In the genomic region with DNA sequence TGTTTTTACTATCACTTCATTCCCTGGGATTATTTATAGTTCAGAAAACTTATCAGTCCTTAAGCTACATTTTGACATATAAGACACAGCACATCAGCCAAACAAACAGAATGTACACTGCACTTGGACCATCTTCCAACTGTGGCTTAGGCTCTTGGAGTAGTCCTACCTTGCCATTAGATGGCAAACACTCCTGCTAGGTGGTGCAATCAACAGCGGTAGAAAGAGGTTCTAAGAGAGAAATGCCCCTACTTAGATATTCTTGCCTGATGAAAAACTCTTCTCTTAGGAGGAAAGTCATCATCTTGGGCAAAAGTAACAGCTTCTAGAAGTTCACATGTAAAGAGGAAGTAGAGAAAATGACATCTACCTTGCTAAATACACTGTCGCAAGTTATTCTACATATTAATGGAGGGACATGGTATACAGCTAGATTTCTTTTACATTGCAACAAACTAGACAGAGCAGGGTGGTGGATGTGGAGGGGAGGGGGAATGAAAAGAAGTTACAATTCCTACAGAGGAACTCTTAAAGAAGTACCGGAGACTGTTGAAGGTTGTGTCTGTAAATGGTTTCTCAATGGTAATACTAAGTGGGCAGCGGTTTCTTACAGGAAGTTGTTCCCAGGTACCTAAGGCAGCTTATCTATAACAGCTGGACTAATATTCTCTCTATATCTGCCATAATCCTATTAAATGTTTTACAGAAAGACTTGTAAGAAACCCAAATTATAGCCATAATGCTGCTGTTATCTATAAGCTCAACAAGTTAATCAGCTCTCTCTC, we compare ENCODE assay signal across 16 cellular contexts. TPM values are rescaled to one million over a fixed set of nuclear protein-coding genes. Genes with fewer than 3 reads are reported as not detected.
DNase-seq lines count a peak whose midpoint lies in the region; ATAC-seq and TF ChIP-seq lines count a peak whose summit lies in the region.
"Had no signal": no experiment of that assay in that cellular context is flagged by ENCODE, and none has a peak within 500 bp of the region (broad histone marks: within the 10 kb centered on the region; RNA-seq: fewer than 3 reads in every experiment).

No MANE protein-coding gene starts in this region.

- H2BK15ac ChIP-seq in neuronal stem cell (ENCODE audit: low read length): no peak overlapping the region

- H2AK5ac ChIP-seq in neuronal stem cell (ENCODE audit: low read depth, low read length): no peak overlapping the region

- H3K9me3 ChIP-seq in neuronal stem cell (replicated peaks in 1 of 2; ENCODE audit: control insufficient read depth in 2 of 2, insufficient read depth in 1 of 2, low read depth in 1 of 2, low read length in 2 of 2): no peaks in the 10 kb centered on the region

- H3K27ac Mint-ChIP-seq in activated CD8-positive, alpha-beta memory T cell treated with anti-CD3 and anti-CD28 coated beads, Interleukin-2, amount 10 ng/mL, durations not matched to agents 7 days and 5 days: peak overlapping the region; percentile 63
- H3K27ac Mint-ChIP-seq in activated B cell treated with CpG ODN at 0.5 μM for 24 hours: peak overlapping the region; percentile 93
- H3K27ac Mint-ChIP-seq in stimulated activated naive B cell treated with anti-CD40 and anti-IgM and Interleukin-4, amounts not matched to agents 10 μg/mL and 1 μg/mL and 100 μg/mL, for 72 hours: peak overlapping the region; percentile 85

- H3K36me3 ChIP-seq in neuronal stem cell (replicated peaks in 1 of 2; ENCODE audit: control insufficient read depth in 2 of 2, insufficient read depth in 2 of 2, low read length in 2 of 2): no peaks in the 10 kb centered on the region

- no peak overlapping the region for H4K8ac ChIP-seq in neuronal stem cell (ENCODE audit: low read depth, low read length)

- no peaks in the 10 kb centered on the region for H3K4me1 ChIP-seq in neuronal stem cell (ENCODE audit: control insufficient read depth in 2 of 2, insufficient read depth in 1 of 2, low read depth in 1 of 2, low read length in 2 of 2)

- H3K9me3 Mint-ChIP-seq in activated CD8-positive, alpha-beta memory T cell treated with anti-CD3 and anti-CD28 coated beads, Interleukin-2, amount 10 ng/mL, durations not matched to agents 7 days and 5 days (ENCODE audit: low read depth): no peaks in the 10 kb centered on the region
- no peaks in the 10 kb centered on the region for H3K9me3 Mint-ChIP-seq in activated B cell treated with CpG ODN at 0.5 μM for 24 hours
- no peaks in the 10 kb centered on the region for H3K9me3 Mint-ChIP-seq in stimulated activated naive B cell treated with anti-CD40 and anti-IgM and Interleukin-4, amounts not matched to agents 10 μg/mL and 1 μg/mL and 100 μg/mL, for 72 hours

- H3K9ac ChIP-seq in neuronal stem cell (ENCODE audit: low read depth, low read length, poor library complexity): no peak overlapping the region

- H3K36me3 Mint-ChIP-seq in activated CD8-positive, alpha-beta memory T cell treated with anti-CD3 and anti-CD28 coated beads, Interleukin-2, amount 10 ng/mL, durations not matched to agents 7 days and 5 days: no peaks in the 10 kb centered on the region
- H3K36me3 Mint-ChIP-seq in activated B cell treated with CpG ODN at 0.5 μM for 24 hours (ENCODE audit: low read depth): no peaks in the 10 kb centered on the region
- no peaks in the 10 kb centered on the region for H3K36me3 Mint-ChIP-seq in stimulated activated naive B cell treated with anti-CD40 and anti-IgM and Interleukin-4, amounts not matched to agents 10 μg/mL and 1 μg/mL and 100 μg/mL, for 72 hours

- intact Hi-C loops in activated B cell treated with CpG ODN at 0.5 μM for 24 hours (cut with micrococcal nuclease): loop anchor here (1.0 to 10.0 kb wide), 3 partner anchors 109 to 677 kb away; no protein-coding TSS in a partner anchor

- no peak overlapping the region for H3K4me3 ChIP-seq in neuronal stem cell (ENCODE audit: low read length in 2 of 2)
- H3K4me3 ChIP-seq: SK-N-MC had no signal

- no peak overlapping the region for H3K4ac ChIP-seq in neuronal stem cell (ENCODE audit: low read length)

- H2BK12ac ChIP-seq in neuronal stem cell (ENCODE audit: low read length): no peak overlapping the region

- no peak overlapping the region for H2BK5ac ChIP-seq in neuronal stem cell (ENCODE audit: low read length)

- H3K27me3 Mint-ChIP-seq in activated CD8-positive, alpha-beta memory T cell treated with anti-CD3 and anti-CD28 coated beads, Interleukin-2, amount 10 ng/mL, durations not matched to agents 7 days and 5 days: no peaks in the 10 kb centered on the region
- no peaks in the 10 kb centered on the region for H3K27me3 Mint-ChIP-seq in activated B cell treated with CpG ODN at 0.5 μM for 24 hours
- no peaks in the 10 kb centered on the region for H3K27me3 Mint-ChIP-seq in stimulated activated naive B cell treated with anti-CD40 and anti-IgM and Interleukin-4, amounts not matched to agents 10 μg/mL and 1 μg/mL and 100 μg/mL, for 72 hours

- CTCF ChIA-PET in activated CD8-positive, alpha-beta memory T cell treated with anti-CD3 and anti-CD28 coated beads, Interleukin-2, amount 10 ng/mL, durations not matched to agents 7 days and 5 days (lab: Charles Lee): interaction anchor here (0.7 to 1.9 kb wide), 7 partner anchors 8 to 1254 kb away, joined by 3 to 8 read pairs (median 4); partner anchors contain the start of gene STPG2
- CTCF ChIA-PET in activated B cell treated with CpG ODN at 0.5 μM for 24 hours (lab: Charles Lee): interaction anchor here (0.6 to 5.3 kb wide), 8 partner anchors 8 to 1257 kb away, joined by 3 to 37 read pairs (median 5); partner anchors contain the start of genes METAP1 and STPG2

- no peak overlapping the region for H3K4me2 ChIP-seq in neuronal stem cell (ENCODE audit: insufficient read depth, low read length, poor library complexity, severe bottlenecking)

- H3K79me1 ChIP-seq in neuronal stem cell (ENCODE audit: low read depth, low read length): no peaks in the 10 kb centered on the region

- no peak overlapping the region for H2BK120ac ChIP-seq in neuronal stem cell (ENCODE audit: low read depth, low read length)

- WGBS in neuronal stem cell (ENCODE audit: extremely low coverage in 2 of 2, insufficient read length in 2 of 2, insufficient replicate concordance in 1 of 2), 2 donors: no CpG with 5 or more reads among the region's 4 CpGs

- H3K14ac ChIP-seq in neuronal stem cell (ENCODE audit: low read length): no peak overlapping the region

- no peak for DNase-seq in activated CD8-positive, alpha-beta memory T cell treated with anti-CD3 and anti-CD28 coated beads, Interleukin-2, amount 10 ng/mL, durations not matched to agents 7 days and 5 days
- no peak for DNase-seq in activated CD8-positive, alpha-beta memory T cell treated with anti-CD3 and anti-CD28 coated beads, Interleukin-2, amount 50 U/mL, for 4 hours
- peak; percentile 12 for DNase-seq in LHCN-M2 (ENCODE audit: low read depth)
- no peak for DNase-seq in activated B cell treated with CpG ODN at 0.5 μM for 24 hours
- DNase-seq in stimulated activated naive B cell treated with anti-CD40 and anti-IgM and Interleukin-4, amounts not matched to agents 10 μg/mL and 1 μg/mL and 100 μg/mL, for 72 hours: no peak
- DNase-seq in neuronal stem cell (ENCODE audit: low spot score): no peak
- DNase-seq in SK-N-DZ (ENCODE audit: low spot score): no peak
- DNase-seq in C1 segment of cervical spinal cord (lab: John Stamatoyannopoulos, UW): no peak
- DNase-seq: 8988T, left colon, NCI-H1417 treated with DMSO at 0.1 percent for 48 hours, trophoblast cell had no signal

- no peak overlapping the region for H3K23ac ChIP-seq in neuronal stem cell (ENCODE audit: low read depth, low read length, poor library complexity)

- no peak overlapping the region for H4K91ac ChIP-seq in neuronal stem cell (ENCODE audit: low read depth, low read length, poor library complexity)

- TF ChIP-seq CTCF in activated B cell treated with CpG ODN at 0.5 μM for 24 hours (IDR thresholded peaks at IDR 0.05): no peak

- H3K4me3 Mint-ChIP-seq in activated CD8-positive, alpha-beta memory T cell treated with anti-CD3 and anti-CD28 coated beads, Interleukin-2, amount 10 ng/mL, durations not matched to agents 7 days and 5 days: peak overlapping the region; percentile 33
- peak overlapping the region; percentile 74 for H3K4me3 Mint-ChIP-seq in activated B cell treated with CpG ODN at 0.5 μM for 24 hours
- H3K4me3 Mint-ChIP-seq in stimulated activated naive B cell treated with anti-CD40 and anti-IgM and Interleukin-4, amounts not matched to agents 10 μg/mL and 1 μg/mL and 100 μg/mL, for 72 hours: peak overlapping the region; percentile 69 to 80

- no peaks in the 10 kb centered on the region for H3K27me3 ChIP-seq in neuronal stem cell (ENCODE audit: control insufficient read depth in 3 of 3, insufficient read depth in 3 of 3, low read depth in 1 of 3, low read length in 3 of 3)

- H3K18ac ChIP-seq in neuronal stem cell (ENCODE audit: low read length): no peak overlapping the region

- POLR2A ChIA-PET in activated B cell treated with CpG ODN at 0.5 μM for 24 hours (lab: Charles Lee): interaction anchor here (0.5 to 1.3 kb wide), 4 partner anchors 8 to 110 kb away, joined by 5 to 14 read pairs (median 8); partner anchors contain the start of genes RAP1GDS1 and STPG2

- peaks cover 19% of the 10 kb centered on the region for H3K4me1 Mint-ChIP-seq in activated CD8-positive, alpha-beta memory T cell treated with anti-CD3 and anti-CD28 coated beads, Interleukin-2, amount 10 ng/mL, durations not matched to agents 7 days and 5 days
- peaks cover 25% of the 10 kb centered on the region for H3K4me1 Mint-ChIP-seq in activated B cell treated with CpG ODN at 0.5 μM for 24 hours
- H3K4me1 Mint-ChIP-seq in stimulated activated naive B cell treated with anti-CD40 and anti-IgM and Interleukin-4, amounts not matched to agents 10 μg/mL and 1 μg/mL and 100 μg/mL, for 72 hours: peaks cover 11 to 14% of the 10 kb centered on the region in 2 donors

- ATAC-seq in activated CD8-positive, alpha-beta memory T cell treated with anti-CD3 and anti-CD28 coated beads, Interleukin-2, amount 10 ng/mL, durations not matched to agents 7 days and 5 days: peak; percentile 47
- peak; percentile 47 for ATAC-seq in activated B cell treated with CpG ODN at 0.5 μM for 24 hours (ENCODE audit: low read depth)
- peak; percentile 77 to 86 for ATAC-seq in stimulated activated naive B cell treated with anti-CD40 and anti-IgM and Interleukin-4, amounts not matched to agents 10 μg/mL and 1 μg/mL and 100 μg/mL, for 72 hours (replicated peaks)
- ATAC-seq: activated CD4-positive, CD25-positive, alpha-beta regulatory T cell treated with anti-CD3 and anti-CD28 coated beads, Interleukin-2, amount 50 U/mL, for 24 hours; left colon had no signal

- no peak overlapping the region for H3K27ac ChIP-seq in neuronal stem cell (replicated peaks; ENCODE audit: low read length)
- H3K27ac ChIP-seq: SK-N-MC had no signal

- no peak overlapping the region for H2AFZ ChIP-seq in neuronal stem cell (ENCODE audit: low read length)

RNA-seq across cellular contexts. Expression of gene STPG2, which starts 8.1 kb away (rescaled TPM):
- not detected for total RNA-seq in activated CD8-positive, alpha-beta memory T cell treated with anti-CD3 and anti-CD28 coated beads, Interleukin-2, amount 10 ng/mL, durations not matched to agents 7 days and 5 days
- 0.11 TPM in 1 of 2 replicates, not detected in the other for total RNA-seq in LHCN-M2 (2014; rRNA removed)
- polyA plus RNA-seq in LHCN-M2 (2012): not detected
- total RNA-seq in activated B cell treated with CpG ODN at 0.5 μM for 24 hours: 0.37 and 0.69 TPM in 2 replicates
- 0.06 TPM for polyA plus RNA-seq in neuronal stem cell (2013, experiment 1 of 2)
- polyA plus RNA-seq in neuronal stem cell (2013, experiment 2 of 2): 0.07 TPM
- 0.05 and 0.15 TPM in 2 replicates for polyA plus RNA-seq in SK-N-DZ (2014; cell fraction: cytosol; rRNA removed)
- not detected in 2 replicates for polyA plus RNA-seq in SK-N-DZ (2014; cell fraction: nucleus; rRNA removed)
- total RNA-seq: bronchial epithelial cell had no signal
- polyA plus RNA-seq: neural cell had no signal
